8 cellular contexts compared by ENCODE assay signal in the genomic region with DNA sequence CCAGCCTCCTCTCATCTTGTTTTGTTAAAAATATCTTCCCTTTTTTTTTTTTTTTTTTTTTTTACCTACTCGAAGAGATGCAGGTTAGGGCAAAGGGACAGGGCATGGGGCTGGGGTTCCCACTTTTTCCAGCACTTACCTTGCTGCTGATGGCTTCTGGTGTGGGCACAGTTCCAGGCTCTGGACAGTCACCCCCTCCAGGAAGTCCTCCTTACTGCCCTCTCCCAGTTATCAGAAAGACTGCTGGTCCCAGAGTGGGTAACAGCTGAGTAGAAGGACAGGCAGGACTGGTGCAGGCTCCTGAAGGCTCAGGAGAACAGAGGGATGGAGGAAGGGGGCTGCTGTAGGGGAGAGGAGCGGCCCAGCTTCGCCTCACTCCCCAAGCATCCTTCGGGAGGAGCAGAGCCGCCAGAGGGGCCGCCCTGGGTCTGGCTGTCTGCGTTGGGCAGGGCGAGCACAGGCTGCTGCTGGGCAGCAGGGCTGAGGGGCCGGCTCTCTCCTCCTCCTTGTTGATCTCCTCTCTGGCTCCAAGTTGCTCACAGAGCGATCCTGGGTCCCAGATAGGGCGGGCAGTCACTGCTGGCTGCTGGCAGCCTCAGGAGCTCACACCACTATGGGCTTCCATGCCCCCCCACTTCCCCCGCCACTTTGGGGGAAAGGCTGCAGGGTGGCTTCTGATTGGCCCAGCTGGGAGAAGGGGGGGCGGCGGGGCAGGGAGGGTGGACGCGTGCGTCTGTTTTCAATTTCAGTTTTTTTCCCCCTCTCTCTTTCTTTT. TPM values are rescaled to one million over a fixed set of nuclear protein-coding genes. Genes with fewer than 3 reads are reported as not detected.
DNase-seq lines count a peak whose midpoint lies in the region; ATAC-seq and TF ChIP-seq lines count a peak whose summit lies in the region.

A gene (minus strand): TSS at position 588 of the 775 bp plus-strand sequence. CDS start 18,798 bp downstream, outside the sequence.

- POLR2A ChIA-PET in activated B cell treated with CpG ODN at 0.5 μM for 24 hours (lab: Charles Lee) = interaction anchor here (0.6 to 0.9 kb wide), 2 partner anchors 244 to 295 kb away, joined by 3 read pairs; no protein-coding TSS in a partner anchor

- WGBS in lower leg skin, 2 donors = 5 to 18% methylated on average over 15 to 17 of the region's 17 CpGs

- H3K9me3 Mint-ChIP-seq in activated B cell treated with CpG ODN at 0.5 μM for 24 hours = no peaks in the 10 kb centered on the region
- H3K9me3 Mint-ChIP-seq in dendritic cell treated with granulocyte-macrophage colony-stimulating factor and Interleukin-4, amounts not matched to agents 40 ng/mL and 50 ng/mL, for 4 days = no peaks in the 10 kb centered on the region

- no peaks in the 10 kb centered on the region for H3K36me3 Mint-ChIP-seq in activated B cell treated with CpG ODN at 0.5 μM for 24 hours (ENCODE audit: low read depth)
- no peaks in the 10 kb centered on the region for H3K36me3 Mint-ChIP-seq in dendritic cell treated with granulocyte-macrophage colony-stimulating factor and Interleukin-4, amounts not matched to agents 40 ng/mL and 50 ng/mL, for 4 days (ENCODE audit: low read depth)

- TF ChIP-seq CTCF in activated B cell treated with CpG ODN at 0.5 μM for 24 hours (IDR thresholded peaks at IDR 0.05) (no peak), lower leg skin (IDR thresholded peaks at IDR 0.05) (no peak)

- DNase-seq in ELF-1 (ENCODE audit: low read depth, low spot score) (peak; percentile 74), activated B cell treated with CpG ODN at 0.5 μM for 24 hours (peak; percentile 42), lower leg skin (ENCODE audit: low spot score in 2 of 2) (peak; percentile 87 to 98), SKM-1 (lab: John Stamatoyannopoulos, UW; ENCODE audit: unreplicated experiment) (no peak), NCI-H345 treated with DMSO at 0.1 percent for 48 hours (lab: John Stamatoyannopoulos, UW; ENCODE audit: unreplicated experiment) (no peak)
- peak; percentile 22 for DNase-seq in stimulated activated CD8-positive, alpha-beta memory T cell treated with anti-CD3 and anti-CD28 coated beads, Interleukin-15, amount 100 ng/mL, for 24 hours (ENCODE audit: low read depth)

- intact Hi-C loops in activated B cell treated with CpG ODN at 0.5 μM for 24 hours (cut with micrococcal nuclease) = no loop called here
- intact Hi-C loops in dendritic cell treated with granulocyte-macrophage colony-stimulating factor and Interleukin-4, amounts not matched to agents 40 ng/mL and 50 ng/mL, for 4 days (cut with micrococcal nuclease) = no loop called here
- intact Hi-C loops in lower leg skin (cut with DNase I; ENCODE audit: low total_unique reads) = no loop called here

- peak within 1 kb of the TSS; percentile 64 for H3K27ac Mint-ChIP-seq in activated B cell treated with CpG ODN at 0.5 μM for 24 hours
- H3K27ac Mint-ChIP-seq in dendritic cell treated with granulocyte-macrophage colony-stimulating factor and Interleukin-4, amounts not matched to agents 40 ng/mL and 50 ng/mL, for 4 days = no peak within 1 kb of the TSS

- H3K4me3 ChIP-seq in lower leg skin (ENCODE audit: low read depth, poor library complexity, severe bottlenecking) = peak within 1 kb of the TSS; percentile 40

- H3K4me1 Mint-ChIP-seq in activated B cell treated with CpG ODN at 0.5 μM for 24 hours = peaks cover 32% of the 10 kb centered on the region
- H3K4me1 Mint-ChIP-seq in dendritic cell treated with granulocyte-macrophage colony-stimulating factor and Interleukin-4, amounts not matched to agents 40 ng/mL and 50 ng/mL, for 4 days (ENCODE audit: low read depth) = peaks cover 29% of the 10 kb centered on the region

- ATAC-seq in HG02623 (IDR thresholded peaks at IDR 0.05; ENCODE audit: unreplicated experiment) (peak; percentile 52), activated B cell treated with CpG ODN at 0.5 μM for 24 hours (ENCODE audit: low read depth) (peak; percentile 88)

- peak within 1 kb of the TSS; percentile 93 for H3K4me3 Mint-ChIP-seq in activated B cell treated with CpG ODN at 0.5 μM for 24 hours
- peak within 1 kb of the TSS; percentile 61 for H3K4me3 Mint-ChIP-seq in dendritic cell treated with granulocyte-macrophage colony-stimulating factor and Interleukin-4, amounts not matched to agents 40 ng/mL and 50 ng/mL, for 4 days

- peak in 1 of 2 donors; percentile 35 for TF ChIP-seq POLR2A in lower leg skin (IDR thresholded peaks at IDR 0.05)

- peaks cover 2% of the 10 kb centered on the region for H3K27me3 Mint-ChIP-seq in activated B cell treated with CpG ODN at 0.5 μM for 24 hours
- peaks cover 44% of the 10 kb centered on the region for H3K27me3 Mint-ChIP-seq in dendritic cell treated with granulocyte-macrophage colony-stimulating factor and Interleukin-4, amounts not matched to agents 40 ng/mL and 50 ng/mL, for 4 days

- CTCF ChIA-PET in activated B cell treated with CpG ODN at 0.5 μM for 24 hours (lab: Charles Lee) = no interaction called here

RNA-seq across cellular contexts. Expression of the gene that starts here (rescaled TPM):
- total RNA-seq in activated B cell treated with CpG ODN at 0.5 μM for 24 hours = 0.51 and 1.8 TPM in 2 replicates
- total RNA-seq in lower leg skin = 10 to 100 TPM; 33.9 to 88.7 (median 41.7) TPM

Comparison
In these comparisons a context has a peak if more than half of its experiments do, and no peak if none do; other contexts are left out.
1. RNA of the gene that starts here (total RNA-seq): 33.9 to 88.7 TPM in lower leg skin; 0.51 to 1.8 TPM in activated B cell treated with CpG ODN at 0.5 μM for 24 hours; every median in the first group is over 10 times any median in the second.
2. DNase-seq: peak in ELF-1 (single experiment), activated B cell treated with CpG ODN at 0.5 μM for 24 hours (single experiment), lower leg skin (2 of 2) and stimulated activated CD8-positive, alpha-beta memory T cell treated with anti-CD3 and anti-CD28 coated beads, Interleukin-15, amount 100 ng/mL, for 24 hours (single experiment); none in SKM-1 (single experiment) and NCI-H345 treated with DMSO at 0.1 percent for 48 hours (single experiment).